Comparison of ENCODE assay signal across 8 cellular contexts in the genomic region with DNA sequence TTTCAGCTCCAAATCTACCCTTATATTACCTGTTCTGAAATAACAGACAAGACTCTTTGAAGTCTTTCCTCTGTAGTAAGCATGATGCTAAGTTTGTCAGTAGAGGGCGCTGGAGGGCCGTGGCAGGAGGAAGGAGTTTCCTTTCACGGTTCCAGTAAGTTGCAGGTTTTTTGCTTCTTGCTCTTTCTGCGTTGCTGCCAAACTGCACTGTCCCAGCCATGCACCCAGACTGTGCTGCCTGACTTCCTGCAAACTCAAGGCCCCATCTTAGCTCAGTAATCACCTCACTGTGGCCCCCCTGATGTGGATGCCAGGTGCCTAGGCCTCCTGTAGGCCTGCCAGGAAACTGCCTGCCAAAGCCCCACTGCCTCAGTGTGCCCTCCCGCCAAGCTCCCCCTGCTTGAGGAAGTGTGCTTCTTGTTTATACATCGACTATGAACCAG.
DNase-seq lines count a peak whose midpoint lies in the region; ATAC-seq and TF ChIP-seq lines count a peak whose summit lies in the region.

No MANE protein-coding gene starts in this region.

- no peak overlapping the region for H3K4me3 ChIP-seq in fibroblast of pulmonary artery (replicated peaks; ENCODE audit: low read depth, low read length)

- CTCF ChIA-PET in WTC11 (lab: Charles Lee), result interaction anchor here (0.6 to 3.1 kb wide), 29 partner anchors 11 to 574 kb away, joined by 3 to 42 read pairs (median 4); partner anchors contain the start of gene SLC16A7

- H3K27ac Mint-ChIP-seq in WTC11, result no peak overlapping the region

- peak; percentile 74 for DNase-seq in D341Med (ENCODE audit: low spot score)
- DNase-seq in NCI-H2171 (lab: John Stamatoyannopoulos, UW), result peak; percentile 76
- peak; percentile 85 for DNase-seq in WTC11 (ENCODE audit: low spot score)
- peak; percentile 88 for DNase-seq in fibroblast of pulmonary artery (ENCODE audit: low read depth)
- DNase-seq in nucleus accumbens (lab: John Stamatoyannopoulos, UW), result peak in 52 of 56 donors; percentile 6 to 87 (median 48)
- no peak for DNase-seq in T-helper 9 cell

- peak overlapping the region; percentile 22 for H3K4me3 Mint-ChIP-seq in WTC11

- no peaks in the 10 kb centered on the region for H3K9me3 Mint-ChIP-seq in WTC11

- no peaks in the 10 kb centered on the region for H3K36me3 Mint-ChIP-seq in WTC11

- POLR2A ChIA-PET in WTC11 (lab: Charles Lee), result no interaction called here

- H3K27me3 Mint-ChIP-seq in WTC11 (ENCODE audit: low read depth), result no peaks in the 10 kb centered on the region

- peaks cover 8% of the 10 kb centered on the region for H3K4me1 Mint-ChIP-seq in WTC11

- TF ChIP-seq CTCF in WTC11 (IDR thresholded peaks at IDR 0.05) (peak; percentile 87), fibroblast of pulmonary artery (IDR thresholded peaks at IDR 0.05; ENCODE audit: low read length, missing control alignments) (peak; percentile 94)

- peak; percentile 91 for ATAC-seq in GM19372 (IDR thresholded peaks at IDR 0.05; ENCODE audit: low read depth, unreplicated experiment)
- ATAC-seq in HG03342 (IDR thresholded peaks at IDR 0.05; ENCODE audit: unreplicated experiment), result peak; percentile 89
- peak; percentile 85 for ATAC-seq in WTC11

TF ChIP-seq in WTC11, 78 proteins besides CTCF, POLR2A, EP300 and RAD21:
- no peak for TF ChIP-seq SOX15 (CRISPR knock-in tag; IDR thresholded peaks at IDR 0.05)
- TF ChIP-seq RORB (CRISPR knock-in tag; IDR thresholded peaks at IDR 0.05), result no peak
- TF ChIP-seq ZNF121 (CRISPR knock-in tag; IDR thresholded peaks at IDR 0.05), result peak; percentile 98
- TF ChIP-seq, protein P1, sequence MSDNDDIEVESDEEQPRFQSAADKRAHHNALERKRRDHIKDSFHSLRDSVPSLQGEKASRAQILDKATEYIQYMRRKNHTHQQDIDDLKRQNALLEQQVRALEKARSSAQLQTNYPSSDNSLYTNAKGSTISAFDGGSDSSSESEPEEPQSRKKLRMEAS (CRISPR knock-in tag; IDR thresholded peaks at IDR 0.05), result no peak
TF ChIP-seq in WTC11: peak in this region for 1.
